8 cellular contexts compared by ENCODE assay signal in the genomic region with DNA sequence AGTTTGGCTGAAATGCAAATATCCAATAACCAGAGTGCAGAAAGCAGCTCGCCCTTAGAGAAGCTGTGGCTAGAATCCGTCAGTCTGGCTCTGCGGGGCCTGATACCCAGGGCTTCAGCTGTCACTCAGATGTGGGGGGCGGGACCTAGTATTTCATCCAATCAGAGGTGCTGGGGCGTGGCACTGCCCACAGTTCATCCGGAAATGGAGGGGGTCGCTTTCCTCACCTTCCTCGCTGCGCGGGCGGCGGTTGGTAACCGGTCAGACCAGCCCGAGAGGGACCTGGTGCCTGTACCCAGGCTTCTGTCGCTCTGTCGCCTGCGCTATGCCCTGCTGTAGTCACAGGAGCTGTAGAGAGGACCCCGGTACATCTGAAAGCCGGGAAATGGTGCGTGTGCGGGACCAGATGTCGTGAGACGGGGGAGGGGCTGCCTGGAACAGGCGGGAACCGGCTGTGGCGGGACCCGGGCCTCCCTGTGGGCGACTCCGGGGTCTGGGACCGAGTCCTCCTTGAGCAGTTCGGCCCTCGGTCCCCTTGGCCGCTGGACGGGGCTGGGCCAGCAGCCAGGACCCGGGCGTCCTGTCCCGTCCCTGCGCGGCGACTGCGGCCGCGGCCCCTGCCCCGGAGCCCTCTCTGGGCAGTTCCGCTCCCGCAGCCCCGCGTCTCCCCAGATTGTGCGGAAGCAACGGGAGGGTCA. TPM values are rescaled to one million over a fixed set of nuclear protein-coding genes. Genes with fewer than 3 reads are reported as not detected.
DNase-seq lines count a peak whose midpoint lies in the region; ATAC-seq and TF ChIP-seq lines count a peak whose summit lies in the region.

A gene (plus strand): TSS at position 222 of the 698 bp plus-strand sequence. CDS start 104 bp downstream, at position 326.

- peak within 1 kb of the TSS; percentile 64; the same call in 1 of the 2 replicates for H3K27ac ChIP-seq in SK-N-MC
- H3K27ac ChIP-seq in gastroesophageal sphincter: peak within 1 kb of the TSS; percentile 92 to 96 (median 94)
- peak within 1 kb of the TSS; percentile 97 for H3K27ac ChIP-seq in neutrophil

- TF ChIP-seq POLR2A in NB4 (IDR thresholded peaks at IDR 0.05; ENCODE audit: extremely low read depth, insufficient read length): peak; percentile 90
- TF ChIP-seq POLR2A in gastroesophageal sphincter (IDR thresholded peaks at IDR 0.05): peak in 1 of 2 donors; percentile 56

- peak; percentile 89 for DNase-seq in GM06990 (ENCODE audit: extremely low read depth, insufficient read length)
- peak; percentile 97 for DNase-seq in NB4 (ENCODE audit: low read depth)
- DNase-seq in SK-N-MC (ENCODE audit: low read depth, low spot score): peak; percentile 72
- peak; percentile 96 for DNase-seq in activated naive CD4-positive, alpha-beta T cell treated with anti-CD3 and anti-CD28 coated beads, Interleukin-2, amount 10 ng/mL, durations not matched to agents 7 days and 5 days

- H3K9me3 Mint-ChIP-seq in activated naive CD4-positive, alpha-beta T cell treated with anti-CD3 and anti-CD28 coated beads, Interleukin-2, amount 10 ng/mL, durations not matched to agents 7 days and 5 days: peaks cover 18% of the 10 kb centered on the region

- peak within 1 kb of the TSS; percentile 83 for H3K9ac ChIP-seq in SK-N-MC (ENCODE audit: insufficient read length)

- peak within 1 kb of the TSS; percentile 94 for H3K4me3 Mint-ChIP-seq in activated naive CD4-positive, alpha-beta T cell treated with anti-CD3 and anti-CD28 coated beads, Interleukin-2, amount 10 ng/mL, durations not matched to agents 7 days and 5 days

- TF ChIP-seq EP300 in gastroesophageal sphincter (IDR thresholded peaks at IDR 0.05): no peak

- peak within 1 kb of the TSS; percentile 98 for H3K27ac Mint-ChIP-seq in activated naive CD4-positive, alpha-beta T cell treated with anti-CD3 and anti-CD28 coated beads, Interleukin-2, amount 10 ng/mL, durations not matched to agents 7 days and 5 days

- CTCF ChIA-PET in activated naive CD4-positive, alpha-beta T cell treated with anti-CD3 and anti-CD28 coated beads, Interleukin-2, amount 10 ng/mL, durations not matched to agents 7 days and 5 days (lab: Charles Lee): interaction anchor here (1.0 to 4.7 kb wide), 6 partner anchors 9 to 215 kb away, joined by 3 to 84 read pairs (median 25); a partner anchor contains a TSS

- peaks cover 7% of the 10 kb centered on the region; the same call in 1 of the 2 replicates for H3K9me3 ChIP-seq in SK-N-MC (ENCODE audit: low read depth, low read length)
- H3K9me3 ChIP-seq in gastroesophageal sphincter: no peaks in the 10 kb centered on the region
- no peaks in the 10 kb centered on the region for H3K9me3 ChIP-seq in neutrophil

- no CpG with 5 or more reads among the region's 50 CpGs for WGBS in gastroesophageal sphincter (ENCODE audit: low coverage in 1 of 2), 2 donors

- H3K4me1 Mint-ChIP-seq in activated naive CD4-positive, alpha-beta T cell treated with anti-CD3 and anti-CD28 coated beads, Interleukin-2, amount 10 ng/mL, durations not matched to agents 7 days and 5 days: peaks cover 40% of the 10 kb centered on the region

- H3K36me3 Mint-ChIP-seq in activated naive CD4-positive, alpha-beta T cell treated with anti-CD3 and anti-CD28 coated beads, Interleukin-2, amount 10 ng/mL, durations not matched to agents 7 days and 5 days: peaks cover 39% of the 10 kb centered on the region

- H3K36me3 ChIP-seq in GM06990 (ENCODE audit: control insufficient read depth, insufficient read depth, low read length) (no peaks in the 10 kb centered on the region), SK-N-MC (ENCODE audit: insufficient read depth, low read length) (peaks cover 28% of the 10 kb centered on the region), gastroesophageal sphincter (no peaks in the 10 kb centered on the region), neutrophil (peaks cover 5% of the 10 kb centered on the region)

- ATAC-seq in HG02571 (IDR thresholded peaks at IDR 0.05; ENCODE audit: unreplicated experiment) (peak; percentile 85), gastroesophageal sphincter (peak; percentile 98)

- TF ChIP-seq CTCF in GM06990 (IDR thresholded peaks at IDR 0.05; ENCODE audit: insufficient read depth, low read length, poor library complexity, severe bottlenecking) (no peak), NB4 (IDR thresholded peaks at IDR 0.05; ENCODE audit: low read depth, low read length) (no peak), gastroesophageal sphincter (IDR thresholded peaks at IDR 0.05) (no peak), neutrophil (IDR thresholded peaks at IDR 0.05) (no peak), subcutaneous adipose tissue (IDR thresholded peaks at IDR 0.05; ENCODE audit: low read depth) (no peak)

- H3K4me1 ChIP-seq in gastroesophageal sphincter (peaks cover 0 to 34% (median 9%) of the 10 kb centered on the region in 3 donors), neutrophil (ENCODE audit: control insufficient read depth in 1 of 2, insufficient read depth in 1 of 2, low read depth in 1 of 2, low read length in 1 of 2) (peaks cover 19 to 24% of the 10 kb centered on the region in 2 experiments)

- H3K4me3 ChIP-seq in GM06990 (replicated peaks; ENCODE audit: low read depth, low read length) (peak within 1 kb of the TSS; percentile 88), NB4 (ENCODE audit: low read depth, low read length) (peak within 1 kb of the TSS; percentile 75), SK-N-MC (peak within 1 kb of the TSS; percentile 79), gastroesophageal sphincter (peak within 1 kb of the TSS; percentile 91 to 94), neutrophil (ENCODE audit: low read depth in 1 of 2, low read length in 1 of 2) (peak within 1 kb of the TSS; percentile 95 to 96)

- H3K27me3 ChIP-seq in GM06990 (replicated peaks; ENCODE audit: control insufficient read depth, insufficient read depth, low read length): no peaks in the 10 kb centered on the region
- no peaks in the 10 kb centered on the region for H3K27me3 ChIP-seq in gastroesophageal sphincter
- H3K27me3 ChIP-seq in neutrophil: no peaks in the 10 kb centered on the region

- no peaks in the 10 kb centered on the region for H3K27me3 Mint-ChIP-seq in activated naive CD4-positive, alpha-beta T cell treated with anti-CD3 and anti-CD28 coated beads, Interleukin-2, amount 10 ng/mL, durations not matched to agents 7 days and 5 days

RNA-seq across cellular contexts. Expression of the gene that starts here (rescaled TPM):
- total RNA-seq in gastroesophageal sphincter (10 to 100 TPM in 3 of 4 donors, 1 to 10 TPM in 1; 7.1 to 19.6 (median 11.4) TPM), subcutaneous adipose tissue (10 to 100 TPM; 17.8 to 23.9 (median 19.4) TPM)

Comparison
In these comparisons a context has a peak if more than half of its experiments do, and no peak if none do; other contexts are left out.
1. Peak in every context shown above with its lines: DNase-seq, ATAC-seq, H3K4me3 ChIP-seq and H3K27ac ChIP-seq.